16 cellular contexts compared by ENCODE assay signal in genomic region chr15:67070892-67071664, GRCh38. TPM values are rescaled to one million over a fixed set of nuclear protein-coding genes. Genes with fewer than 3 reads are reported as not detected.
A peak's percentile ranks its signal among the peaks of the same experiment; 100 is the strongest.
DNase-seq lines count a peak whose midpoint lies in the region; ATAC-seq and TF ChIP-seq lines count a peak whose summit lies in the region.
"Had no signal": no experiment of that assay in that cellular context is flagged by ENCODE, and none has a peak within 500 bp of the region (broad histone marks: within the 10 kb centered on the region; RNA-seq: fewer than 3 reads in every experiment).

No MANE protein-coding gene starts in this region.

- CTCF ChIA-PET in activated CD4-positive, alpha-beta T cell treated with anti-CD3 and anti-CD28 coated beads, Interleukin-2, amount 10 ng/mL, durations not matched to agents 7 days and 5 days (lab: Charles Lee), result interaction anchor here (0.6 to 3.1 kb wide), 6 partner anchors 9 to 168 kb away, joined by 3 to 8 read pairs (median 3); no protein-coding TSS in a partner anchor
- CTCF ChIA-PET in PC-3 (lab: Charles Lee), result interaction anchor here (0.5 kb wide), 1 partner anchor 126 kb away, joined by 3 read pairs; no protein-coding TSS in a partner anchor

- H3K27ac ChIP-seq in PC-3 (ENCODE audit: low read length) (peak overlapping the region; percentile 27), fibroblast of lung (ENCODE audit: insufficient read depth, low read length) (no peak overlapping the region)
- H3K27ac ChIP-seq: esophagus squamous epithelium, HL-60, KMS-11, parathyroid adenoma had no signal

- intact Hi-C loops in PC-3 (cut with micrococcal nuclease), result no loop called here

- DNase-seq in activated CD4-positive, alpha-beta T cell treated with anti-CD3 and anti-CD28 coated beads, Interleukin-2, amount 10 ng/mL, durations not matched to agents 7 days and 5 days, result no peak
- no peak for DNase-seq in activated CD4-positive, alpha-beta T cell treated with anti-CD3 and anti-CD28 coated beads for 48 hours
- no peak for DNase-seq in PC-3
- DNase-seq in fibroblast of lung (ENCODE audit: low read depth in 2 of 2), result peak in 1 of 2 donors; percentile 59
- DNase-seq in retinal pigment epithelial cell (ENCODE audit: low read depth), result peak; percentile 46
- DNase-seq in activated CD4-positive, CD25-positive, alpha-beta regulatory T cell treated with anti-CD3 and anti-CD28 coated beads, Interleukin-2, amount 50 U/mL, for 72 hours, result no peak
- DNase-seq: esophagus squamous epithelium; NCI-H1105 treated with DMSO at 0.1 percent for 48 hours; NCI-H748 treated with DMSO at 0.1 percent for 48 hours; stimulated activated naive CD8-positive, alpha-beta T cell treated with anti-CD3 and anti-CD28 coated beads, Interleukin-15, Interleukin-2, amounts not matched to agents 100 U/mL and 50 U/mL, for 24 hours had no signal

- H3K4me1 ChIP-seq in PC-3 (ENCODE audit: insufficient read depth, low read length) (peaks cover 73% of the 10 kb centered on the region), fibroblast of lung (ENCODE audit: control insufficient read depth, extremely low read depth, insufficient read depth, low read length) (peaks cover 16% of the 10 kb centered on the region)
- H3K4me1 ChIP-seq: parathyroid adenoma had no signal

- no peak overlapping the region for H2AFZ ChIP-seq in PC-3 (ENCODE audit: low read length)
- no peak overlapping the region for H2AFZ ChIP-seq in fibroblast of lung (ENCODE audit: low read length)
- H2AFZ ChIP-seq: parathyroid adenoma had no signal

- H4K20me1 ChIP-seq in PC-3 (ENCODE audit: low read length) (peaks cover 60% of the 10 kb centered on the region), fibroblast of lung (ENCODE audit: control insufficient read depth, extremely low read depth, insufficient read depth, low read length) (peaks cover 2% of the 10 kb centered on the region)

- BruUV-seq in PC-3 (replicated peaks; lab: Mats Ljungman, UMichigan), result no TSS peak

- no peak for ATAC-seq in PC-3
- no peak for ATAC-seq in GM18873 (IDR thresholded peaks at IDR 0.05; ENCODE audit: low FRiP score, unreplicated experiment)
- ATAC-seq in HG03442 (IDR thresholded peaks at IDR 0.05; ENCODE audit: unreplicated experiment), result no peak
- ATAC-seq: stimulated activated naive CD8-positive, alpha-beta T cell treated with anti-CD3 and anti-CD28 coated beads, Interleukin-15, Interleukin-2, amounts not matched to agents 100 U/mL and 50 U/mL, for 24 hours had no signal

- peaks cover 69% of the 10 kb centered on the region for H3K36me3 Mint-ChIP-seq in activated CD4-positive, alpha-beta T cell treated with anti-CD3 and anti-CD28 coated beads, Interleukin-2, amount 10 ng/mL, durations not matched to agents 7 days and 5 days (ENCODE audit: low read depth)

- POLR2A ChIA-PET in activated CD4-positive, alpha-beta T cell treated with anti-CD3 and anti-CD28 coated beads, Interleukin-2, amount 10 ng/mL, durations not matched to agents 7 days and 5 days (lab: Charles Lee), result interaction anchor here (0.6 kb wide), 1 partner anchor 57 kb away, joined by 3 read pairs; no protein-coding TSS in a partner anchor
- POLR2A ChIA-PET in PC-3 (lab: Charles Lee; ENCODE audit: unreplicated experiment), result interaction anchor here (0.6 to 0.7 kb wide), 2 partner anchors 121 to 1037 kb away, joined by 3 read pairs; no protein-coding TSS in a partner anchor

- H3K9ac ChIP-seq in PC-3 (ENCODE audit: low read length), result peak overlapping the region; percentile 5; the same call in 1 of the 2 replicates
- no peak overlapping the region for H3K9ac ChIP-seq in fibroblast of lung (ENCODE audit: insufficient read depth, low read length)
- H3K9ac ChIP-seq: KMS-11, parathyroid adenoma had no signal

- H3K36me3 ChIP-seq in PC-3 (ENCODE audit: low read depth, low read length) (peaks cover 38% of the 10 kb centered on the region), fibroblast of lung (ENCODE audit: control insufficient read depth, insufficient read depth, low read length) (peaks cover 16% of the 10 kb centered on the region)

- H3K4me3 Mint-ChIP-seq in activated CD4-positive, alpha-beta T cell treated with anti-CD3 and anti-CD28 coated beads, Interleukin-2, amount 10 ng/mL, durations not matched to agents 7 days and 5 days, result no peak overlapping the region
- H3K4me3 Mint-ChIP-seq: activated naive CD8-positive, alpha-beta T cell had no signal

- H3K9me3 ChIP-seq in PC-3 (ENCODE audit: low read length) (no peaks in the 10 kb centered on the region), fibroblast of lung (ENCODE audit: control insufficient read depth, insufficient read depth, low read depth, low read length) (no peaks in the 10 kb centered on the region)
- H3K9me3 ChIP-seq: esophagus squamous epithelium had no signal

- peaks cover 84% of the 10 kb centered on the region for H3K4me1 Mint-ChIP-seq in activated CD4-positive, alpha-beta T cell treated with anti-CD3 and anti-CD28 coated beads, Interleukin-2, amount 10 ng/mL, durations not matched to agents 7 days and 5 days

- H3K79me2 ChIP-seq in PC-3 (ENCODE audit: low read length), result peaks cover 100% of the 10 kb centered on the region
- peaks cover 98% of the 10 kb centered on the region for H3K79me2 ChIP-seq in fibroblast of lung (ENCODE audit: control insufficient read depth, insufficient read depth, low read length)

- H3K27me3 ChIP-seq in PC-3 (ENCODE audit: low read length) (no peaks in the 10 kb centered on the region), fibroblast of lung (ENCODE audit: control insufficient read depth, insufficient read depth, low read length) (no peaks in the 10 kb centered on the region)
- H3K27me3 ChIP-seq: esophagus squamous epithelium had no signal

- H3K4me2 ChIP-seq in PC-3 (ENCODE audit: low read length) (peak overlapping the region; percentile 95), fibroblast of lung (ENCODE audit: extremely low read depth, insufficient read depth, low read length) (peak overlapping the region; percentile 74)
- H3K4me2 ChIP-seq: KMS-11 had no signal

- H3K4me3 ChIP-seq in PC-3 (ENCODE audit: low read length) (no peak overlapping the region), fibroblast of lung (replicated peaks in 1 of 4; ENCODE audit: control extremely low read depth in 1 of 4, insufficient read depth in 1 of 4, low read depth in 3 of 4, low read length in 4 of 4) (peak overlapping the region in 2 of 4 experiments; percentile 8 to 97), retinal pigment epithelial cell (ENCODE audit: low read length) (no peak overlapping the region)
- H3K4me3 ChIP-seq: esophagus squamous epithelium had no signal

- H3F3A ChIP-seq in PC-3 (ENCODE audit: low read length, unreplicated experiment), result no peaks in the 10 kb centered on the region

- peak overlapping the region; percentile 41 for H3K27ac Mint-ChIP-seq in activated CD4-positive, alpha-beta T cell treated with anti-CD3 and anti-CD28 coated beads, Interleukin-2, amount 10 ng/mL, durations not matched to agents 7 days and 5 days
- H3K27ac Mint-ChIP-seq: activated naive CD8-positive, alpha-beta T cell had no signal

- TF ChIP-seq CTCF in PC-3 (conservative IDR thresholded peaks at IDR 0.05; ENCODE audit: low read depth, low read length) (no peak), fibroblast of lung (conservative IDR thresholded peaks at IDR 0.05 in 1 of 2, IDR thresholded peaks at IDR 0.05 in 1 of 2; ENCODE audit: low read depth in 1 of 2, low read length in 2 of 2) (no peak), retinal pigment epithelial cell (conservative IDR thresholded peaks at IDR 0.05; ENCODE audit: low read depth, low read length) (no peak)

- no peaks in the 10 kb centered on the region for H3K9me3 Mint-ChIP-seq in activated CD4-positive, alpha-beta T cell treated with anti-CD3 and anti-CD28 coated beads, Interleukin-2, amount 10 ng/mL, durations not matched to agents 7 days and 5 days

- no peaks in the 10 kb centered on the region for H3K27me3 Mint-ChIP-seq in activated CD4-positive, alpha-beta T cell treated with anti-CD3 and anti-CD28 coated beads, Interleukin-2, amount 10 ng/mL, durations not matched to agents 7 days and 5 days
- H3K27me3 Mint-ChIP-seq: activated naive CD8-positive, alpha-beta T cell had no signal

- H3K9me2 ChIP-seq in PC-3 (replicated peaks; ENCODE audit: low read length), result no peaks in the 10 kb centered on the region

RNA-seq across cellular contexts. Expression of gene SMAD3, which starts 5.7 kb away (rescaled TPM):
- total RNA-seq in activated CD4-positive, alpha-beta T cell treated with anti-CD3 and anti-CD28 coated beads, Interleukin-2, amount 10 ng/mL, durations not matched to agents 7 days and 5 days, result 10 to 100 TPM; 81.6 to 83.9 TPM
- 75.6 and 86.4 TPM in 2 replicates for total RNA-seq in PC-3 (2014; rRNA removed)
- total RNA-seq in fibroblast of lung, result 48.8 and 69.9 TPM in 2 replicates
- polyA plus RNA-seq in fibroblast of lung, result 173 and 210 TPM in 2 replicates
- 201 and 211 TPM in 2 replicates for polyA plus RNA-seq in fibroblast of lung (2012)
- polyA minus RNA-seq in fibroblast of lung (ENCODE audit: low replicate concordance), result 738 and 1,027 TPM in 2 replicates
